Comparison of ENCODE assay signal across 15 cellular contexts in genomic region chr12:10354502-10354901, GRCh38. TPM values are rescaled to one million over a fixed set of nuclear protein-coding genes. Genes with fewer than 3 reads are reported as not detected.
A peak's percentile ranks its signal among the peaks of the same experiment; 100 is the strongest.
DNase-seq lines count a peak whose midpoint lies in the region; ATAC-seq and TF ChIP-seq lines count a peak whose summit lies in the region.
"Had no signal": no experiment of that assay in that cellular context is flagged by ENCODE, and none has a peak within 500 bp of the region (broad histone marks: within the 10 kb centered on the region; RNA-seq: fewer than 3 reads in every experiment).

No MANE protein-coding gene starts in this region.

- H4K20me1 ChIP-seq in HCT116 (ENCODE audit: insufficient read depth) = no peaks in the 10 kb centered on the region

- peaks cover 7 to 17% of the 10 kb centered on the region in 2 experiments for H3K4me1 ChIP-seq in HCT116 (ENCODE audit: control insufficient read depth in 1 of 2, insufficient read depth in 2 of 2, low read length in 2 of 2)
- H3K4me1 ChIP-seq in transverse colon = no peaks in the 10 kb centered on the region
- H3K4me1 ChIP-seq: gastrocnemius medialis, uterus had no signal

- DNase-seq in AG20443 (ENCODE audit: low spot score) (peak; percentile 9), HCT116 (ENCODE audit: low read depth, low spot score) (no peak), WTC11 (ENCODE audit: low spot score) (no peak), islet precursor cell (peak; percentile 87), dorsolateral prefrontal cortex (no peak), A172 (ENCODE audit: low spot score) (no peak), transverse colon (no peak)
- DNase-seq: activated T-cell treated with anti-CD3 and anti-CD28 coated beads, Interleukin-2, amount 50 U/mL, for 4 hours; DMS79; gastrocnemius medialis; NCI-H2081 treated with DMSO at 0.1 percent for 48 hours; stimulated activated CD4-positive, alpha-beta T cell treated with anti-CD3 and anti-CD28 coated beads, Interleukin-2, amount 100 ng/mL, for 48 hours; uterus had no signal

- peak overlapping the region; percentile 53; the same call in 1 of the 2 replicates for H3K27ac Mint-ChIP-seq in WTC11

- in situ Hi-C loops in transverse colon (cut with MboI; ENCODE audit: low pct_ligation_motif_present in 1 of 4, low pct_unique_long_range_greater_than_20kb in 1 of 4, low sequenced_read_pairs in 3 of 4) = no loop called here

- H3K4me1 Mint-ChIP-seq in WTC11 = peaks cover 25% of the 10 kb centered on the region

- ATAC-seq in HCT116 (peak; percentile 40; the same call in 1 of the 2 replicates), WTC11 (peak; percentile 24), HG03280 (IDR thresholded peaks at IDR 0.05; ENCODE audit: unreplicated experiment) (no peak)
- ATAC-seq: activated T-cell treated with anti-CD3 and anti-CD28 coated beads, Interleukin-2, amount 50 U/mL, for 4 hours; gastrocnemius medialis; GM12878 had no signal

- H3K4me3 Mint-ChIP-seq in WTC11 = no peak overlapping the region
- H3K4me3 Mint-ChIP-seq: activated T-cell treated with anti-CD3 and anti-CD28 coated beads, Interleukin-2, amount 50 U/mL, for 4 hours had no signal

- H3K27me3 ChIP-seq in HCT116 (ENCODE audit: insufficient read depth, low read length) (no peaks in the 10 kb centered on the region), dorsolateral prefrontal cortex (peaks cover 0 to 4% (median 0%) of the 10 kb centered on the region in 45 donors), transverse colon (no peaks in the 10 kb centered on the region)
- H3K27me3 ChIP-seq: gastrocnemius medialis, uterus had no signal

- peak overlapping the region; percentile 54 for H2AFZ ChIP-seq in HCT116 (ENCODE audit: low read depth, low read length, poor library complexity, severe bottlenecking)

- RAD21 ChIA-PET in HCT116 (lab: Charles Lee; ENCODE audit: low non-redundant PET in 1 of 2, low total read pairs in 2 of 2, uncharacterized antibody in 2 of 2, unreplicated experiment in 2 of 2) = no interaction called here

- intact Hi-C loops in HCT116 (cut with micrococcal nuclease) (no loop called here), dorsolateral prefrontal cortex (cut with DNase I) (no loop called here), transverse colon (cut with DNase I; ENCODE audit: low total_unique reads) (no loop called here)

- 0 out of 2 replicates have a peak overlapping the region, but pooled peaks have one; percentile 17 for H3K4me2 ChIP-seq in HCT116 (ENCODE audit: low read length)

- H3K9me3 Mint-ChIP-seq in WTC11 = peaks cover 37% of the 10 kb centered on the region

- WGBS in transverse colon (ENCODE audit: low coverage in 1 of 2), 2 donors = 91% methylated on average over 2 of the region's 2 CpGs; no CpG with 5 or more reads in 1 of the 2 donors

- CTCF ChIA-PET in HCT116 (lab: Charles Lee) = no interaction called here
- CTCF ChIA-PET in WTC11 (lab: Charles Lee) = no interaction called here

- POLR2A ChIA-PET in HCT116 (lab: Charles Lee) (no interaction called here), WTC11 (lab: Charles Lee) (no interaction called here)

- H3K4me3 ChIP-seq in HCT116 (replicated peaks in 1 of 2; ENCODE audit: low read depth in 1 of 2, low read length in 2 of 2) (no peak overlapping the region), dorsolateral prefrontal cortex (no peak overlapping the region), transverse colon (no peak overlapping the region)
- H3K4me3 ChIP-seq: gastrocnemius medialis, GM12878, uterus had no signal

- TF ChIP-seq POLR2A in HCT116 (IDR thresholded peaks at IDR 0.05; ENCODE audit: borderline replicate concordance, extremely low read depth, insufficient read depth, insufficient read length) (no peak), transverse colon (IDR thresholded peaks at IDR 0.05) (no peak)

- H3K36me3 Mint-ChIP-seq in WTC11 = peaks cover 33% of the 10 kb centered on the region

- H3K36me3 ChIP-seq in HCT116 (ENCODE audit: control insufficient read depth in 1 of 2, insufficient read depth in 2 of 2, low read length in 2 of 2) (no peaks in the 10 kb centered on the region), transverse colon (no peaks in the 10 kb centered on the region)
- H3K36me3 ChIP-seq: gastrocnemius medialis, uterus had no signal

- TF ChIP-seq RAD21 in HCT116 (IDR thresholded peaks at IDR 0.05; ENCODE audit: low read depth) = no peak

- H3K9me3 ChIP-seq in HCT116 (ENCODE audit: control insufficient read depth in 1 of 2, insufficient read depth in 1 of 2, low read depth in 1 of 2, low read length in 2 of 2) (no peaks in the 10 kb centered on the region; a peak in 1 of 4 replicates), transverse colon (no peaks in the 10 kb centered on the region)
- H3K9me3 ChIP-seq: gastrocnemius medialis, uterus had no signal

- TF ChIP-seq CTCF in HCT116 (IDR thresholded peaks at IDR 0.05 in 2 of 3, conservative IDR thresholded peaks at IDR 0.05 in 1 of 3; ENCODE audit: borderline replicate concordance in 1 of 3, insufficient read depth in 1 of 3, low read depth in 2 of 3, low read length in 2 of 3) = no peak
- TF ChIP-seq CTCF in WTC11 (IDR thresholded peaks at IDR 0.05) = no peak
- no peak for TF ChIP-seq CTCF in dorsolateral prefrontal cortex (IDR thresholded peaks at IDR 0.05 in 54 of 56, conservative IDR thresholded peaks at IDR 0.05 in 2 of 56; ENCODE audit: low read depth in 1 of 56, partially characterized antibody in 56 of 56)
- TF ChIP-seq CTCF in transverse colon (IDR thresholded peaks at IDR 0.05) = no peak

- no peak for TF ChIP-seq EP300 in transverse colon (IDR thresholded peaks at IDR 0.05; ENCODE audit: low read depth)

- H3K9ac ChIP-seq in HCT116 (ENCODE audit: low read length) = no peak overlapping the region

- BruUV-seq in HCT116 (replicated peaks; lab: Mats Ljungman, UMichigan) = no TSS peak

- H3K27me3 Mint-ChIP-seq in WTC11 (ENCODE audit: low read depth) = no peaks in the 10 kb centered on the region; the same call in 1 of the 2 replicates

- H3K9me2 ChIP-seq in HCT116 (ENCODE audit: insufficient read depth) = no peaks in the 10 kb centered on the region

- peak overlapping the region; percentile 48 for H3K27ac ChIP-seq in HCT116 (ENCODE audit: low read depth, low read length)
- H3K27ac ChIP-seq in dorsolateral prefrontal cortex = no peak overlapping the region
- H3K27ac ChIP-seq in transverse colon = no peak overlapping the region
- H3K27ac ChIP-seq: gastrocnemius medialis, uterus had no signal

- H3K79me2 ChIP-seq in HCT116 (ENCODE audit: insufficient read depth, low read length) = no peaks in the 10 kb centered on the region

TF ChIP-seq in HCT116, 20 proteins besides CTCF, POLR2A, EP300 and RAD21:
- TF ChIP-seq ZNF274 (IDR thresholded peaks at IDR 0.05; ENCODE audit: low read depth, low read length) (no peak), YY1 (IDR thresholded peaks at IDR 0.05; ENCODE audit: extremely low read depth, insufficient replicate concordance, low read depth, low read length) (no peak), ATF3 (IDR thresholded peaks at IDR 0.05) (no peak), SIN3A (IDR thresholded peaks at IDR 0.05; ENCODE audit: low read depth) (no peak), ZFX (IDR thresholded peaks at IDR 0.05) (no peak)

TF ChIP-seq in WTC11, 78 proteins besides CTCF, POLR2A, EP300 and RAD21 (continues in another document):
- TF ChIP-seq SP1 (CRISPR knock-in tag; conservative IDR thresholded peaks at IDR 0.05) (no peak), ZSCAN18 (CRISPR knock-in tag; IDR thresholded peaks at IDR 0.05) (no peak), CDX4 (CRISPR knock-in tag; IDR thresholded peaks at IDR 0.05; ENCODE audit: borderline replicate concordance) (no peak)

RNA-seq across cellular contexts. Expression of gene KLRK1, which starts 35.3 kb away (rescaled TPM):
- total RNA-seq in HCT116 (2021; ENCODE audit: unreplicated experiment) (2.3 TPM), WTC11 (2021) (0.15 to 0.23 TPM in 2 of 3 replicates, not detected in the other), dorsolateral prefrontal cortex (1 to 10 TPM in 41 of 120 experiments, under 1 TPM in 61, not detected in 18; 0.26 to 2.9 (median 0.90) TPM), transverse colon (1 to 10 TPM in 3 of 4 donors, not detected in 1; 4.9 to 5.4 (median 5.0) TPM)
- polyA plus RNA-seq in HCT116 (2012) = 2.2 and 3.7 TPM in 2 replicates
- total RNA-seq in A172 (2014; rRNA removed; shearing (Covaris generic)) = not detected in 2 replicates

RNA-seq across cellular contexts. Expression of gene KLRD1, which starts 46.8 kb away (rescaled TPM):
- total RNA-seq in HCT116 (2021; ENCODE audit: unreplicated experiment) (0.27 TPM), WTC11 (2021) (0.16 to 0.71 TPM (median 0.55 TPM) in 3 replicates), dorsolateral prefrontal cortex (1 to 10 TPM in 106 of 120 experiments, under 1 TPM in 14; 0.42 to 8.8 (median 1.9) TPM), transverse colon (1 to 10 TPM in 3 of 4 donors, under 1 TPM in 1; 0.20 to 8.6 (median 2.6) TPM)
- 0.02 and 0.05 TPM in 2 replicates for polyA plus RNA-seq in HCT116 (2012)
- total RNA-seq in A172 (2014; rRNA removed; shearing (Covaris generic)) = not detected in 2 replicates

RNA-seq across cellular contexts. Expression of gene KLRC4, which starts 55.1 kb away (rescaled TPM):
- 2.1 TPM for total RNA-seq in HCT116 (2021; ENCODE audit: unreplicated experiment)
- polyA plus RNA-seq in HCT116 (2012) = 0.37 and 0.91 TPM in 2 replicates
- not detected in 3 replicates for total RNA-seq in WTC11 (2021)
- 1 to 10 TPM in 85 of 120 experiments, under 1 TPM in 19, not detected in 16; 0.48 to 6.1 (median 1.6) TPM for total RNA-seq in dorsolateral prefrontal cortex
- total RNA-seq in A172 (2014; rRNA removed; shearing (Covaris generic)) = not detected in 2 replicates
- total RNA-seq in transverse colon = 1 to 10 TPM in 2 of 4 donors, not detected in 2; 1.4 to 2.2 TPM
- total RNA-seq: gastrocnemius medialis, GM12878 had no signal

Comparison
In these comparisons a context has a peak if more than half of its experiments do, and no peak if none do; other contexts are left out.
1. DNase-seq: peak in AG20443 (single experiment) and islet precursor cell (single experiment); none in HCT116 (single experiment), WTC11 (single experiment), dorsolateral prefrontal cortex (0 of 10), A172 (single experiment) and transverse colon (single experiment).